In genomic region chr12:122072031-122072970, GRCh38 we compare ENCODE assay signal across 1 cellular context.
TF ChIP-seq lines count a peak whose summit lies in the region.

No MANE protein-coding gene starts in this region.

TF ChIP-seq in SK-N-SH, 30 proteins besides CTCF, POLR2A, EP300 and RAD21 (continued from another document):
- TF ChIP-seq REST (IDR thresholded peaks at IDR 0.05; ENCODE audit: low read depth, low read length) (no peak), ZBTB33 (IDR thresholded peaks at IDR 0.05; ENCODE audit: borderline replicate concordance, low read depth) (no peak), RFX5 (IDR thresholded peaks at IDR 0.05; ENCODE audit: low read length) (no peak), SIN3A (IDR thresholded peaks at IDR 0.05; ENCODE audit: borderline replicate concordance, low read depth, low read length) (peak; percentile 53; the same call in 1 of the 2 replicates), PBX3 (IDR thresholded peaks at IDR 0.05) (peak; percentile 80), MAX (IDR thresholded peaks at IDR 0.05; ENCODE audit: low read depth) (peak; percentile 80), USF2 (IDR thresholded peaks at IDR 0.05; ENCODE audit: borderline replicate concordance, low read depth, low read length) (no peak), JUND (IDR thresholded peaks at IDR 0.05) (0 out of 2 replicates have a peak, but pooled peaks have one; percentile 21), TCF12 (IDR thresholded peaks at IDR 0.05) (0 out of 2 replicates have a peak, but pooled peaks have one; percentile 38), IRF3 (IDR thresholded peaks at IDR 0.05; ENCODE audit: low read depth, low read length) (no peak), ELF1 (IDR thresholded peaks at IDR 0.05) (no peak), TAF1 (IDR thresholded peaks at IDR 0.05; ENCODE audit: borderline replicate concordance, low read depth, low read length) (0 out of 2 replicates have a peak, but pooled peaks have one; percentile 19), NFIC (IDR thresholded peaks at IDR 0.05; ENCODE audit: borderline replicate concordance) (peak; percentile 58; the same call in 1 of the 2 replicates), FOSL2 (IDR thresholded peaks at IDR 0.05; ENCODE audit: borderline replicate concordance, low read depth) (peak; percentile 35; the same call in 1 of the 2 replicates), RCOR1 (IDR thresholded peaks at IDR 0.05; ENCODE audit: low read length) (peak; percentile 32; the same call in 1 of the 2 replicates), YY1 (IDR thresholded peaks at IDR 0.05; ENCODE audit: low read depth) (no peak), FOXM1 (IDR thresholded peaks at IDR 0.05; ENCODE audit: low read depth) (no peak), EZH2phosphoT487 (IDR thresholded peaks at IDR 0.05; ENCODE audit: borderline replicate concordance, low read depth) (no peak), CHD2 (IDR thresholded peaks at IDR 0.05; ENCODE audit: low read length, partially characterized antibody) (peak; percentile 43)
